11 cellular contexts compared by ENCODE assay signal in genomic region chrX:118348186-118348810, GRCh38. TPM values are rescaled to one million over a fixed set of nuclear protein-coding genes. Genes with fewer than 3 reads are reported as not detected.
A peak's percentile ranks its signal among the peaks of the same experiment; 100 is the strongest.
DNase-seq lines count a peak whose midpoint lies in the region; ATAC-seq and TF ChIP-seq lines count a peak whose summit lies in the region.
"Had no signal": no experiment of that assay in that cellular context is flagged by ENCODE, and none has a peak within 500 bp of the region (broad histone marks: within the 10 kb centered on the region; RNA-seq: fewer than 3 reads in every experiment).

No MANE protein-coding gene starts in this region.

- TF ChIP-seq CTCF in GM12864 (IDR thresholded peaks at IDR 0.05; ENCODE audit: low read depth, low read length, missing control alignments), result no peak
- no peak for TF ChIP-seq CTCF in OCI-LY1 (IDR thresholded peaks at IDR 0.05; ENCODE audit: low read length)
- no peak for TF ChIP-seq CTCF in osteoblast (IDR thresholded peaks at IDR 0.05; ENCODE audit: extremely low read depth, low read depth, low read length)

- H3K79me2 ChIP-seq in OCI-LY1 (ENCODE audit: insufficient read depth, low read length) (peaks cover 33% of the 10 kb centered on the region), osteoblast (ENCODE audit: insufficient read depth, low read length) (peaks cover 59% of the 10 kb centered on the region)

- H3F3A ChIP-seq in OCI-LY1 (ENCODE audit: insufficient read depth, low read length), result no peaks in the 10 kb centered on the region

- no peaks in the 10 kb centered on the region for H3K36me3 ChIP-seq in OCI-LY1 (ENCODE audit: insufficient read depth, low read length)
- no peaks in the 10 kb centered on the region for H3K36me3 ChIP-seq in osteoblast (ENCODE audit: insufficient read depth, low read length)
- H3K36me3 ChIP-seq: ovary had no signal

- peak overlapping the region in 1 of 2 donors; percentile 95 for H3K27ac Mint-ChIP-seq in effector memory CD8-positive, alpha-beta T cell

- H3K4me1 ChIP-seq in OCI-LY1 (ENCODE audit: insufficient read depth, low read length, severe bottlenecking), result peaks cover 52% of the 10 kb centered on the region
- peaks cover 12% of the 10 kb centered on the region for H3K4me1 ChIP-seq in osteoblast (ENCODE audit: insufficient read depth, low read length)

- no peak for ATAC-seq in effector memory CD8-positive, alpha-beta T cell (replicated peaks)
- no peak for ATAC-seq in HG03039 (IDR thresholded peaks at IDR 0.05; ENCODE audit: unreplicated experiment)

- no peaks in the 10 kb centered on the region for H3K9me3 Mint-ChIP-seq in effector memory CD8-positive, alpha-beta T cell

- DNase-seq in GM12864 (ENCODE audit: low read depth) (no peak), osteoblast (ENCODE audit: insufficient read length, low spot score, missing footprints) (no peak), NCI-H69 (lab: John Stamatoyannopoulos, UW) (no peak), NOMO-1 treated with DMSO at 0.1 percent for 48 hours (lab: John Stamatoyannopoulos, UW; ENCODE audit: unreplicated experiment) (no peak), posterior vena cava (ENCODE audit: low spot score) (no peak)
- no peak for DNase-seq in effector memory CD8-positive, alpha-beta T cell
- DNase-seq: OCI-M1, ovary, substantia nigra had no signal

- intact Hi-C loops in posterior vena cava (cut with DNase I), result no loop called here

- H2AFZ ChIP-seq in OCI-LY1 (ENCODE audit: low read length), result no peak overlapping the region
- no peak overlapping the region for H2AFZ ChIP-seq in osteoblast (ENCODE audit: low read length)

- H3K9ac ChIP-seq in OCI-LY1 (ENCODE audit: low read length), result no peak overlapping the region

- H3K4me3 Mint-ChIP-seq in effector memory CD8-positive, alpha-beta T cell, result peak overlapping the region; percentile 95 to 98

- H3K9me2 ChIP-seq in OCI-LY1 (ENCODE audit: low read depth, low read length), result no peaks in the 10 kb centered on the region

- peaks cover 15% of the 10 kb centered on the region for H3K36me3 Mint-ChIP-seq in effector memory CD8-positive, alpha-beta T cell (ENCODE audit: insufficient read depth)

- peak overlapping the region; percentile 86 for H3K4me3 ChIP-seq in GM12864 (ENCODE audit: low read depth, low read length)
- H3K4me3 ChIP-seq in OCI-LY1 (ENCODE audit: low read depth, low read length, poor library complexity, severe bottlenecking), result peak overlapping the region; percentile 96
- H3K4me3 ChIP-seq in osteoblast (ENCODE audit: insufficient read depth, low read length), result peak overlapping the region; percentile 83

- H3K27me3 ChIP-seq in OCI-LY1 (ENCODE audit: insufficient read depth, low read length) (no peaks in the 10 kb centered on the region), osteoblast (ENCODE audit: insufficient read depth, low read length) (no peaks in the 10 kb centered on the region)
- H3K27me3 ChIP-seq: ovary had no signal

- H3K9me3 ChIP-seq in OCI-LY1 (ENCODE audit: low read length) (no peaks in the 10 kb centered on the region), osteoblast (ENCODE audit: low read depth, low read length) (no peaks in the 10 kb centered on the region)
- H3K9me3 ChIP-seq: ovary had no signal

- no peaks in the 10 kb centered on the region for H4K20me1 ChIP-seq in OCI-LY1 (ENCODE audit: insufficient read depth, low read length)
- peaks cover 20% of the 10 kb centered on the region for H4K20me1 ChIP-seq in osteoblast (ENCODE audit: insufficient read depth, low read length)

- peak overlapping the region; percentile 86 for H3K4me2 ChIP-seq in OCI-LY1 (ENCODE audit: low read length)
- peak overlapping the region; percentile 79 for H3K4me2 ChIP-seq in osteoblast (ENCODE audit: insufficient read depth, low read length)

- H3K4me1 Mint-ChIP-seq in effector memory CD8-positive, alpha-beta T cell (ENCODE audit: low read depth in 2 of 2), result peaks cover 15 to 46% of the 10 kb centered on the region in 2 donors

- H3K27me3 Mint-ChIP-seq in effector memory CD8-positive, alpha-beta T cell, result no peaks in the 10 kb centered on the region

- no peak overlapping the region for H3K27ac ChIP-seq in OCI-LY1 (ENCODE audit: low read depth, low read length, poor library complexity, severe bottlenecking)
- peak overlapping the region; percentile 79 for H3K27ac ChIP-seq in osteoblast (ENCODE audit: low read depth, low read length)
- H3K27ac ChIP-seq: ovary had no signal

RNA-seq across cellular contexts. Expression of gene WDR44, which starts 2.4 kb away (rescaled TPM):
- total RNA-seq in osteoblast (21.0 and 21.8 TPM in 2 replicates), posterior vena cava (10 to 100 TPM; 16.6 to 19.1 TPM)
